ENCODE assay signal across 21 cellular contexts in the genomic region with DNA sequence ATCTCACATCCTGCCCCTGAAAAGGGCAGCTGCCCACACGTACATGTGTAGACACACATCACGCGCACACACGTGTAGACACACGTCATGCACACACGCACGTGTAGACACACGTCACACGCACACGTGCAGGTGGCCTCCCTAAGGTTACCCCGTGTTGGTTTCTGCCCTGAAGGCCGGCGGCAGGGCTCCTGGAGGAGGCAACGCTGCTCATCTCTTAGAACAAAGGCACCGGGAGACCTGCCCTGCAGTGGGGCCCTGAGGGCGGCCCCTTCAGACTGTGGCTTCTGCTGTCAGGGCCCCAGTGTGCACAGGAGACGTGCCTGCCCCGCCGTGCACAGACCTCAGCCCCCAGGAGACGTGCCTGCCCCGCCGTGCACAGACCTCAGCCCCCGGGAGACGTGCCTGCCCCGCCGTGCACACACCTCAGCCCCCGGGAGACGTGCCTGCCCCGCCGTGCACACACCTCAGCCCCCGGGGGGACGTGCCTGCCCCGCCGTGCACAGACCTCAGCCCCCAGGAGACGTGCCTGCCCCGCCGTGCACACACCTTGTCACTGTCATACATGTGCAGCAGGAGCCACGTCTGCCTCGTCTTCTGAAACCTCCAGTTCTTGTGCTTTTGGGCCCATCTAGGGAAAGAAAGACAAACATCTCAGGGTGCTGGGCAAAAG. TPM values are rescaled to one million over a fixed set of nuclear protein-coding genes. Genes with fewer than 3 reads are reported as not detected.
DNase-seq lines count a peak whose midpoint lies in the region; ATAC-seq, FAIRE-seq and TF ChIP-seq lines count a peak whose summit lies in the region.
"Had no signal": no experiment of that assay in that cellular context is flagged by ENCODE, and none has a peak within 500 bp of the region (broad histone marks: within the 10 kb centered on the region; RNA-seq: fewer than 3 reads in every experiment).

No MANE protein-coding gene starts in this region.

- H3K4me3 Mint-ChIP-seq in WTC11 = no peak overlapping the region
- H3K4me3 Mint-ChIP-seq in stimulated activated effector memory CD8-positive, alpha-beta T cell treated with anti-CD3 and anti-CD28 coated beads, Interleukin-12 subunit alpha, Interleukin-12 subunit beta, amount 100 ng/mL, for 72 hours = no peak overlapping the region
- H3K4me3 Mint-ChIP-seq: T-cell had no signal

- H3K9me3 Mint-ChIP-seq in WTC11 = no peaks in the 10 kb centered on the region
- H3K9me3 Mint-ChIP-seq in stimulated activated effector memory CD8-positive, alpha-beta T cell treated with anti-CD3 and anti-CD28 coated beads, Interleukin-12 subunit alpha, Interleukin-12 subunit beta, amount 100 ng/mL, for 72 hours = no peaks in the 10 kb centered on the region
- H3K9me3 Mint-ChIP-seq: T-cell had no signal

- TF ChIP-seq CTCF in WTC11 (IDR thresholded peaks at IDR 0.05) = no peak

- no peaks in the 10 kb centered on the region for H3K4me1 Mint-ChIP-seq in WTC11
- H3K4me1 Mint-ChIP-seq in stimulated activated effector memory CD8-positive, alpha-beta T cell treated with anti-CD3 and anti-CD28 coated beads, Interleukin-12 subunit alpha, Interleukin-12 subunit beta, amount 100 ng/mL, for 72 hours = no peaks in the 10 kb centered on the region
- H3K4me1 Mint-ChIP-seq: T-cell had no signal

- POLR2A ChIA-PET in WTC11 (lab: Charles Lee) = no interaction called here

- peak overlapping the region; percentile 53 for H3K27ac Mint-ChIP-seq in WTC11
- peak overlapping the region; percentile 74 for H3K27ac Mint-ChIP-seq in stimulated activated effector memory CD8-positive, alpha-beta T cell treated with anti-CD3 and anti-CD28 coated beads, Interleukin-12 subunit alpha, Interleukin-12 subunit beta, amount 100 ng/mL, for 72 hours
- H3K27ac Mint-ChIP-seq: T-cell had no signal

- CTCF ChIA-PET in WTC11 (lab: Charles Lee) = no interaction called here

- FAIRE-seq in GM18507 (lab: Jason Lieb, UNC) = peak; percentile 31
- FAIRE-seq: endometrium, pancreas had no signal

- ATAC-seq in HG03025 (IDR thresholded peaks at IDR 0.05; ENCODE audit: low FRiP score, unreplicated experiment) (peak; percentile 43), WTC11 (no peak), GM21529 (IDR thresholded peaks at IDR 0.05; ENCODE audit: unreplicated experiment) (no peak)
- ATAC-seq in stimulated activated effector memory CD8-positive, alpha-beta T cell treated with anti-CD3 and anti-CD28 coated beads, Interleukin-12 subunit alpha, Interleukin-12 subunit beta, amount 100 ng/mL, for 72 hours = peak; percentile 22
- ATAC-seq: left lung, pancreas, T-cell had no signal

- DNase-seq in GM18507 (ENCODE audit: extremely low spot score, insufficient read length, low read depth) = no peak
- no peak for DNase-seq in WTC11 (ENCODE audit: low spot score)
- DNase-seq in stimulated activated effector memory CD8-positive, alpha-beta T cell treated with anti-CD3 and anti-CD28 coated beads, Interleukin-12 subunit alpha, Interleukin-12 subunit beta, amount 100 ng/mL, for 72 hours (ENCODE audit: low spot score in 2 of 2) = no peak
- no peak for DNase-seq in NCI-H748 (lab: John Stamatoyannopoulos, UW; ENCODE audit: unreplicated experiment)
- DNase-seq in NCI-H2171 (lab: John Stamatoyannopoulos, UW) = no peak
- DNase-seq: amniotic stem cell; DMS53; HCEC 1CT; KG1; NCI-H1105; RPMI8226; stimulated activated CD4-positive, alpha-beta T cell treated with anti-CD3 and anti-CD28 coated beads, Interleukin-2, amount 100 ng/mL, for 48 hours; T-cell had no signal

- no peaks in the 10 kb centered on the region for H3K27me3 Mint-ChIP-seq in WTC11 (ENCODE audit: low read depth)
- H3K27me3 Mint-ChIP-seq: T-cell had no signal

- no peaks in the 10 kb centered on the region for H3K36me3 Mint-ChIP-seq in WTC11
- no peaks in the 10 kb centered on the region for H3K36me3 Mint-ChIP-seq in stimulated activated effector memory CD8-positive, alpha-beta T cell treated with anti-CD3 and anti-CD28 coated beads, Interleukin-12 subunit alpha, Interleukin-12 subunit beta, amount 100 ng/mL, for 72 hours

TF ChIP-seq in WTC11, 78 proteins besides CTCF, POLR2A, EP300 and RAD21 (continues in another document):
- TF ChIP-seq TEAD4 (CRISPR knock-in tag; IDR thresholded peaks at IDR 0.05) (no peak), MXD4 (CRISPR knock-in tag; IDR thresholded peaks at IDR 0.05; ENCODE audit: borderline replicate concordance) (no peak), FOXK1 (CRISPR knock-in tag; IDR thresholded peaks at IDR 0.05) (no peak), FOXP4 (CRISPR knock-in tag; IDR thresholded peaks at IDR 0.05) (no peak), STAT6 (CRISPR knock-in tag; conservative IDR thresholded peaks at IDR 0.05; ENCODE audit: low read depth) (no peak), MYBL2 (CRISPR knock-in tag; IDR thresholded peaks at IDR 0.05) (no peak)
- TF ChIP-seq, protein P1, sequence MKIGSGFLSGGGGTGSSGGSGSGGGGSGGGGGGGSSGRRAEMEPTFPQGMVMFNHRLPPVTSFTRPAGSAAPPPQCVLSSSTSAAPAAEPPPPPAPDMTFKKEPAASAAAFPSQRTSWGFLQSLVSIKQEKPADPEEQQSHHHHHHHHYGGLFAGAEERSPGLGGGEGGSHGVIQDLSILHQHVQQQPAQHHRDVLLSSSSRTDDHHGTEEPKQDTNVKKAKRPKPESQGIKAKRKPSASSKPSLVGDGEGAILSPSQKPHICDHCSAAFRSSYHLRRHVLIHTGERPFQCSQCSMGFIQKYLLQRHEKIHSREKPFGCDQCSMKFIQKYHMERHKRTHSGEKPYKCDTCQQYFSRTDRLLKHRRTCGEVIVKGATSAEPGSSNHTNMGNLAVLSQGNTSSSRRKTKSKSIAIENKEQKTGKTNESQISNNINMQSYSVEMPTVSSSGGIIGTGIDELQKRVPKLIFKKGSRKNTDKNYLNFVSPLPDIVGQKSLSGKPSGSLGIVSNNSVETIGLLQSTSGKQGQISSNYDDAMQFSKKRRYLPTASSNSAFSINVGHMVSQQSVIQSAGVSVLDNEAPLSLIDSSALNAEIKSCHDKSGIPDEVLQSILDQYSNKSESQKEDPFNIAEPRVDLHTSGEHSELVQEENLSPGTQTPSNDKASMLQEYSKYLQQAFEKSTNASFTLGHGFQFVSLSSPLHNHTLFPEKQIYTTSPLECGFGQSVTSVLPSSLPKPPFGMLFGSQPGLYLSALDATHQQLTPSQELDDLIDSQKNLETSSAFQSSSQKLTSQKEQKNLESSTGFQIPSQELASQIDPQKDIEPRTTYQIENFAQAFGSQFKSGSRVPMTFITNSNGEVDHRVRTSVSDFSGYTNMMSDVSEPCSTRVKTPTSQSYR (CRISPR knock-in tag; IDR thresholded peaks at IDR 0.05) = no peak
- TF ChIP-seq, protein P2, sequence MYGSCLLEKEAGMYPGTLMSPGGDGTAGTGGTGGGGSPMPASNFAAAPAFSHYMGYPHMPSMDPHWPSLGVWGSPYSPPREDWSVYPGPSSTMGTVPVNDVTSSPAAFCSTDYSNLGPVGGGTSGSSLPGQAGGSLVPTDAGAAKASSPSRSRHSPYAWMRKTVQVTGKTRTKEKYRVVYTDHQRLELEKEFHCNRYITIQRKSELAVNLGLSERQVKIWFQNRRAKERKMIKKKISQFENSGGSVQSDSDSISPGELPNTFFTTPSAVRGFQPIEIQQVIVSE (CRISPR knock-in tag; IDR thresholded peaks at IDR 0.05; ENCODE audit: borderline replicate concordance) = no peak

RNA-seq across cellular contexts. Expression of gene CYP2W1, which starts 17.1 kb away (rescaled TPM):
- 0.48 TPM in 1 of 3 replicates, not detected in the others for total RNA-seq in WTC11 (2021)
- total RNA-seq: activated CD8-positive, alpha-beta memory T cell treated with anti-CD3 and anti-CD28 coated beads for 36 hours; chondrocyte; left lung; thoracic aorta had no signal

RNA-seq across cellular contexts. Expression of gene COX19, which starts 24.7 kb away (rescaled TPM):
- 10.2 to 13.2 TPM (median 10.4 TPM) in 3 replicates for total RNA-seq in WTC11 (2021)

RNA-seq across cellular contexts. Expression of gene GPR146, which starts 44.3 kb away (rescaled TPM):
- 0.87 to 1.1 TPM (median 0.92 TPM) in 3 replicates for total RNA-seq in WTC11 (2021)

RNA-seq across cellular contexts. Expression of gene ADAP1, which starts 45.6 kb away (rescaled TPM):
- total RNA-seq in WTC11 (2021) = 4.3 to 7.2 TPM (median 4.5 TPM) in 3 replicates

Comparison
In these comparisons a context has a peak if more than half of its experiments do, and no peak if none do; other contexts are left out.
1. ATAC-seq: peak in HG03025 (single experiment) and stimulated activated effector memory CD8-positive, alpha-beta T cell treated with anti-CD3 and anti-CD28 coated beads, Interleukin-12 subunit alpha, Interleukin-12 subunit beta, amount 100 ng/mL, for 72 hours (single experiment); none in WTC11 (single experiment) and GM21529 (single experiment).